Comparison of ENCODE assay signal across 13 cellular contexts in genomic region chr1:66300280-66300973, GRCh38.
DNase-seq lines count a peak whose midpoint lies in the region; ATAC-seq lines count a peak whose summit lies in the region.
"Had no signal": no experiment of that assay in that cellular context is flagged by ENCODE, and none has a peak within 500 bp of the region (broad histone marks: within the 10 kb centered on the region; RNA-seq: fewer than 3 reads in every experiment).

No MANE protein-coding gene starts in this region.

- no peaks in the 10 kb centered on the region for H3K9me3 ChIP-seq in mucosa of rectum (ENCODE audit: control insufficient read depth in 2 of 2, low read length in 2 of 2)

- no peaks in the 10 kb centered on the region for H3K36me3 Mint-ChIP-seq in stimulated activated naive CD8-positive, alpha-beta T cell treated with anti-CD3 and anti-CD28 coated beads, Interleukin-15, Interleukin-2, amounts not matched to agents 100 ng/mL and 50 ng/mL, for 24 hours (ENCODE audit: low read depth)
- no peaks in the 10 kb centered on the region for H3K36me3 Mint-ChIP-seq in central memory CD8-positive, alpha-beta T cell (ENCODE audit: insufficient read depth)

- H3K4me3 ChIP-seq in mucosa of rectum (ENCODE audit: low read length in 2 of 2): no peak overlapping the region

- H3K4me1 ChIP-seq in mucosa of rectum (ENCODE audit: control insufficient read depth in 2 of 2, insufficient read depth in 2 of 2, low read length in 2 of 2): peaks cover 0 to 7% of the 10 kb centered on the region in 2 donors

- H3K4me3 Mint-ChIP-seq in stimulated activated naive CD8-positive, alpha-beta T cell treated with anti-CD3 and anti-CD28 coated beads, Interleukin-15, Interleukin-2, amounts not matched to agents 100 ng/mL and 50 ng/mL, for 24 hours: peak overlapping the region; percentile 73
- H3K4me3 Mint-ChIP-seq in central memory CD8-positive, alpha-beta T cell: peak overlapping the region; percentile 70

- no peaks in the 10 kb centered on the region for H3K9me3 Mint-ChIP-seq in stimulated activated naive CD8-positive, alpha-beta T cell treated with anti-CD3 and anti-CD28 coated beads, Interleukin-15, Interleukin-2, amounts not matched to agents 100 ng/mL and 50 ng/mL, for 24 hours
- H3K9me3 Mint-ChIP-seq in central memory CD8-positive, alpha-beta T cell: no peaks in the 10 kb centered on the region

- no peak for ATAC-seq in stimulated activated naive CD8-positive, alpha-beta T cell treated with anti-CD3 and anti-CD28 coated beads, Interleukin-15, Interleukin-2, amounts not matched to agents 100 U/mL and 50 U/mL, for 24 hours
- no peak for ATAC-seq in central memory CD8-positive, alpha-beta T cell (replicated peaks; ENCODE audit: extremely low read depth, poor library complexity, severe bottlenecking)

- intact Hi-C loops in posterior vena cava (cut with DNase I): no loop called here

- H3K27ac ChIP-seq in mucosa of rectum (ENCODE audit: low read depth in 2 of 2, low read length in 2 of 2): peak overlapping the region; percentile 26 to 67
- H3K27ac ChIP-seq: C4-2B had no signal

- H3K9ac ChIP-seq in mucosa of rectum (ENCODE audit: low read depth in 1 of 2, low read length in 2 of 2): peak overlapping the region in 1 of 2 donors; percentile 24

- no peak for DNase-seq in stimulated activated naive CD8-positive, alpha-beta T cell treated with anti-CD3 and anti-CD28 coated beads, Interleukin-15, Interleukin-2, amounts not matched to agents 100 U/mL and 50 U/mL, for 24 hours
- DNase-seq in central memory CD8-positive, alpha-beta T cell (ENCODE audit: low spot score in 2 of 2): no peak
- no peak for DNase-seq in medulla oblongata (ENCODE audit: extremely low spot score)
- DNase-seq in activated CD4-positive, CD25-positive, alpha-beta regulatory T cell treated with anti-CD3 and anti-CD28 coated beads, Interleukin-2, amount 50 U/mL, for 72 hours: no peak
- DNase-seq in posterior vena cava (ENCODE audit: low spot score): no peak
- DNase-seq in occipital lobe (lab: John Stamatoyannopoulos, UW): no peak
- DNase-seq: activated effector memory CD4-positive, alpha-beta T cell treated with anti-CD3 and anti-CD28 coated beads, Interleukin-2, amount 50 U/mL, for 16 hours; kidney glomerular epithelial cell; NCI-H526 treated with DMSO at 0.1 percent for 48 hours; retina had no signal

- H3K4me1 Mint-ChIP-seq in stimulated activated naive CD8-positive, alpha-beta T cell treated with anti-CD3 and anti-CD28 coated beads, Interleukin-15, Interleukin-2, amounts not matched to agents 100 ng/mL and 50 ng/mL, for 24 hours (ENCODE audit: low read depth): peaks cover 54% of the 10 kb centered on the region
- peaks cover 33% of the 10 kb centered on the region for H3K4me1 Mint-ChIP-seq in central memory CD8-positive, alpha-beta T cell

- peak overlapping the region; percentile 87 for H3K27ac Mint-ChIP-seq in stimulated activated naive CD8-positive, alpha-beta T cell treated with anti-CD3 and anti-CD28 coated beads, Interleukin-15, Interleukin-2, amounts not matched to agents 100 ng/mL and 50 ng/mL, for 24 hours
- H3K27ac Mint-ChIP-seq in central memory CD8-positive, alpha-beta T cell (ENCODE audit: low read depth): peak overlapping the region; percentile 96

- H3K36me3 ChIP-seq in mucosa of rectum (ENCODE audit: control insufficient read depth in 2 of 2, insufficient read depth in 2 of 2, low read length in 2 of 2): no peaks in the 10 kb centered on the region

- no peaks in the 10 kb centered on the region for H3K27me3 ChIP-seq in mucosa of rectum (ENCODE audit: control insufficient read depth in 2 of 2, insufficient read depth in 2 of 2, low read length in 2 of 2)

- H3K27me3 Mint-ChIP-seq in stimulated activated naive CD8-positive, alpha-beta T cell treated with anti-CD3 and anti-CD28 coated beads, Interleukin-15, Interleukin-2, amounts not matched to agents 100 ng/mL and 50 ng/mL, for 24 hours: no peaks in the 10 kb centered on the region
- H3K27me3 Mint-ChIP-seq in central memory CD8-positive, alpha-beta T cell: no peaks in the 10 kb centered on the region
